ENCODE assay signal across 32 cellular contexts in genomic region chr18:77001979-77002378, GRCh38.
DNase-seq lines count a peak whose midpoint lies in the region; ATAC-seq, FAIRE-seq and TF ChIP-seq lines count a peak whose summit lies in the region.
"Had no signal": no experiment of that assay in that cellular context is flagged by ENCODE, and none has a peak within 500 bp of the region (broad histone marks: within the 10 kb centered on the region; RNA-seq: fewer than 3 reads in every experiment).

No MANE protein-coding gene starts in this region.

- peak; percentile 59 for DNase-seq in NCI-H2107 treated with DMSO at 0.1 percent for 48 hours (lab: John Stamatoyannopoulos, UW; ENCODE audit: unreplicated experiment)
- no peak for DNase-seq in NCI-H2107 (lab: John Stamatoyannopoulos, UW)
- DNase-seq in COLO668 (lab: John Stamatoyannopoulos, UW; ENCODE audit: unreplicated experiment): peak; percentile 79
- DNase-seq in HepG2 (ENCODE audit: low spot score): no peak
- no peak for DNase-seq in NCI-H1930 (lab: John Stamatoyannopoulos, UW)
- DNase-seq in stimulated activated naive CD4-positive, alpha-beta T cell (lab: John Stamatoyannopoulos, UW): no peak
- no peak for DNase-seq in CD4-positive, alpha-beta T cell
- DNase-seq: 8988T; activated CD8-positive, alpha-beta T cell treated with anti-CD3 and anti-CD28 coated beads for 36 hours; activated gamma-delta T cell; activated naive CD8-positive, alpha-beta T cell treated with anti-CD3 and anti-CD28 coated beads, Interleukin-2, amount 10 ng/mL, durations not matched to agents 7 days and 5 days; activated T-cell treated with anti-CD3 and anti-CD28 coated beads for 4 hours; endodermal cell; foreskin fibroblast; heart right ventricle; mammary epithelial cell; NCI-H1092; NCI-H2029 treated with DMSO at 0.1 percent for 48 hours; NCI-H446 treated with DMSO at 0.1 percent for 48 hours; stimulated activated CD4-positive, alpha-beta T cell treated with anti-CD3 and anti-CD28 coated beads, Interleukin-2, amount 100 ng/mL, for 48 hours; T-cell; testis; uterus had no signal

- TF ChIP-seq POLR2A in HepG2 (IDR thresholded peaks at IDR 0.05; ENCODE audit: insufficient read depth in 1 of 2, low read depth in 2 of 2, low read length in 2 of 2): no peak

- H3K4me3 ChIP-seq in OCI-LY1 (ENCODE audit: low read depth, low read length, poor library complexity, severe bottlenecking) (no peak overlapping the region), HepG2 (replicated peaks in 1 of 3; ENCODE audit: insufficient read depth in 1 of 3, low read depth in 2 of 3, low read length in 3 of 3) (no peak overlapping the region)
- H3K4me3 ChIP-seq: ascending aorta, coronary artery, GM23338, heart right ventricle, neural progenitor cell, right lobe of liver, testis, uterus had no signal

- no peaks in the 10 kb centered on the region for H3K36me3 ChIP-seq in OCI-LY1 (ENCODE audit: insufficient read depth, low read length)
- H3K36me3 ChIP-seq in HepG2 (replicated peaks in 1 of 2; ENCODE audit: control insufficient read depth in 1 of 2, insufficient read depth in 2 of 2, low read length in 2 of 2): no peaks in the 10 kb centered on the region
- H3K36me3 ChIP-seq: ascending aorta, heart right ventricle, neural progenitor cell, right lobe of liver, uterus had no signal

- no peaks in the 10 kb centered on the region for H3K36me3 Mint-ChIP-seq in CD4-positive, alpha-beta T cell (ENCODE audit: low read depth)
- H3K36me3 Mint-ChIP-seq: neural progenitor cell had no signal

- H3K9me2 ChIP-seq in OCI-LY1 (ENCODE audit: low read depth, low read length): no peaks in the 10 kb centered on the region

- TF ChIP-seq EP300 in HepG2 (IDR thresholded peaks at IDR 0.05; ENCODE audit: low read depth in 2 of 2, low read length in 2 of 2) (no peak), HepG2 (CRISPR knock-in tag; IDR thresholded peaks at IDR 0.05; ENCODE audit: borderline replicate concordance) (no peak)

- no peak for TF ChIP-seq RAD21 in HepG2 (CRISPR knock-in tag; IDR thresholded peaks at IDR 0.05)

- intact Hi-C loops in HepG2 (cut with micrococcal nuclease; ENCODE audit: unreplicated experiment): loop anchor here (5.0 kb wide), 2 partner anchors 130 to 650 kb away; partner anchors contain the start of gene MBP
- intact Hi-C loops in CD4-positive, alpha-beta T cell (cut with DNase I, micrococcal nuclease): loop anchor here (5.0 kb wide), 4 partner anchors 120 to 650 kb away; partner anchors contain the start of gene MBP (in 1 of the 2)

- H3K27ac Mint-ChIP-seq in CD4-positive, alpha-beta T cell: no peak overlapping the region
- H3K27ac Mint-ChIP-seq: activated CD8-positive, alpha-beta T cell treated with anti-CD3 and anti-CD28 coated beads for 36 hours; activated naive CD8-positive, alpha-beta T cell treated with anti-CD3 and anti-CD28 coated beads, Interleukin-2, amount 10 ng/mL, durations not matched to agents 7 days and 5 days; endodermal cell; GM23338; neural progenitor cell; stimulated activated effector memory CD8-positive, alpha-beta T cell treated with anti-CD3 and anti-CD28 coated beads, Interleukin-12 subunit alpha, Interleukin-12 subunit beta, amount 100 ng/mL, for 72 hours had no signal

- no TSS peak for BruUV-seq in HepG2 (replicated peaks; lab: Mats Ljungman, UMichigan)

- POLR2A ChIA-PET in HepG2 (lab: Yijun Ruan, JAX): no interaction called here
- POLR2A ChIA-PET in CD4-positive, alpha-beta T cell (lab: Charles Lee): no interaction called here

- in situ Hi-C loops in HepG2 (cut with HindIII; ENCODE audit: extremely low pct_ligation_motif_present, low pct_unique_long_range_greater_than_20kb): loop anchor here (5.0 kb wide), 1 partner anchor 50 kb away; no protein-coding TSS in a partner anchor

- no peak overlapping the region for H2AFZ ChIP-seq in OCI-LY1 (ENCODE audit: low read length)
- no peak overlapping the region for H2AFZ ChIP-seq in HepG2 (ENCODE audit: low read length)
- H2AFZ ChIP-seq: GM23338, neural progenitor cell had no signal

- peaks cover 31% of the 10 kb centered on the region for H3K4me1 Mint-ChIP-seq in CD4-positive, alpha-beta T cell (ENCODE audit: low read depth)

- H3K79me2 ChIP-seq in OCI-LY1 (ENCODE audit: insufficient read depth, low read length) (no peaks in the 10 kb centered on the region), HepG2 (ENCODE audit: insufficient read depth, low read length) (no peaks in the 10 kb centered on the region)

- WGBS in HepG2 (ENCODE audit: low lambda C conversion rate): 73% methylated on average over 7 of the region's 7 CpGs

- H3K9me3 Mint-ChIP-seq in CD4-positive, alpha-beta T cell: no peaks in the 10 kb centered on the region
- H3K9me3 Mint-ChIP-seq: activated CD8-positive, alpha-beta T cell treated with anti-CD3 and anti-CD28 coated beads for 36 hours; activated naive CD8-positive, alpha-beta T cell treated with anti-CD3 and anti-CD28 coated beads, Interleukin-2, amount 10 ng/mL, durations not matched to agents 7 days and 5 days; endodermal cell; GM23338; stimulated activated effector memory CD8-positive, alpha-beta T cell treated with anti-CD3 and anti-CD28 coated beads, Interleukin-12 subunit alpha, Interleukin-12 subunit beta, amount 100 ng/mL, for 72 hours; T-cell had no signal

- TF ChIP-seq CTCF in OCI-LY1 (IDR thresholded peaks at IDR 0.05; ENCODE audit: low read length) (no peak), HepG2 (CRISPR knock-in tag; IDR thresholded peaks at IDR 0.05) (no peak)
- no peak for TF ChIP-seq CTCF in CD4-positive, alpha-beta T cell (IDR thresholded peaks at IDR 0.05)

- no peaks in the 10 kb centered on the region for H3K9me3 ChIP-seq in OCI-LY1 (ENCODE audit: low read length)
- no peaks in the 10 kb centered on the region for H3K9me3 ChIP-seq in HepG2 (ENCODE audit: low read length)
- H3K9me3 ChIP-seq in CD4-positive, alpha-beta T cell (ENCODE audit: control insufficient read depth, low read length): no peaks in the 10 kb centered on the region
- H3K9me3 ChIP-seq: ascending aorta, heart right ventricle, right lobe of liver, testis, uterus had no signal

- H3K27me3 Mint-ChIP-seq in CD4-positive, alpha-beta T cell: no peaks in the 10 kb centered on the region
- H3K27me3 Mint-ChIP-seq: activated CD8-positive, alpha-beta T cell treated with anti-CD3 and anti-CD28 coated beads for 36 hours; activated naive CD8-positive, alpha-beta T cell treated with anti-CD3 and anti-CD28 coated beads, Interleukin-2, amount 10 ng/mL, durations not matched to agents 7 days and 5 days; T-cell had no signal

- peak overlapping the region; percentile 21; the same call in 1 of the 2 replicates for H3K4me2 ChIP-seq in OCI-LY1 (ENCODE audit: low read length)
- H3K4me2 ChIP-seq in HepG2 (ENCODE audit: low read depth, low read length): no peak overlapping the region
- H3K4me2 ChIP-seq: GM23338, neural progenitor cell had no signal

- H3K27me3 ChIP-seq in OCI-LY1 (ENCODE audit: insufficient read depth, low read length) (no peaks in the 10 kb centered on the region), HepG2 (ENCODE audit: control insufficient read depth in 1 of 2, insufficient read depth in 2 of 2, low read length in 2 of 2) (no peaks in the 10 kb centered on the region; a peak in 1 of 5 replicates)
- no peaks in the 10 kb centered on the region for H3K27me3 ChIP-seq in CD4-positive, alpha-beta T cell (ENCODE audit: control insufficient read depth, insufficient read depth, low read length)
- H3K27me3 ChIP-seq: ascending aorta, heart right ventricle, neural progenitor cell, right lobe of liver, testis, uterus had no signal

- FAIRE-seq in HepG2 (lab: Jason Lieb, UNC): no peak
- FAIRE-seq: TTC549 had no signal

- no peak overlapping the region for H3K4me3 Mint-ChIP-seq in CD4-positive, alpha-beta T cell
- H3K4me3 Mint-ChIP-seq: activated CD8-positive, alpha-beta T cell treated with anti-CD3 and anti-CD28 coated beads for 36 hours; activated naive CD8-positive, alpha-beta T cell treated with anti-CD3 and anti-CD28 coated beads, Interleukin-2, amount 10 ng/mL, durations not matched to agents 7 days and 5 days; endodermal cell; GM23338; neural progenitor cell; stimulated activated effector memory CD8-positive, alpha-beta T cell treated with anti-CD3 and anti-CD28 coated beads, Interleukin-12 subunit alpha, Interleukin-12 subunit beta, amount 100 ng/mL, for 72 hours; T-cell had no signal

- H3K27ac ChIP-seq in OCI-LY1 (ENCODE audit: low read depth, low read length, poor library complexity, severe bottlenecking) (peak overlapping the region; percentile 81), HepG2 (ENCODE audit: extremely low read length, insufficient read depth, low read length) (no peak overlapping the region)
- no peak overlapping the region for H3K27ac ChIP-seq in CD4-positive, alpha-beta T cell (ENCODE audit: low read depth, low read length)
- H3K27ac ChIP-seq: ascending aorta, coronary artery, heart right ventricle, neural progenitor cell, right lobe of liver, testis had no signal

- H3K9ac ChIP-seq in OCI-LY1 (ENCODE audit: low read length) (no peak overlapping the region), HepG2 (ENCODE audit: insufficient read depth, low read depth, low read length) (no peak overlapping the region)
- H3K9ac ChIP-seq: neural progenitor cell had no signal

- ATAC-seq in HepG2: no peak
- ATAC-seq in CD4-positive, alpha-beta T cell (ENCODE audit: poor library complexity): no peak
- ATAC-seq: activated CD8-positive, alpha-beta T cell treated with anti-CD3 and anti-CD28 coated beads for 36 hours; esophagus mucosa; GM23338; heart right ventricle; right lobe of liver; stimulated activated effector memory CD8-positive, alpha-beta T cell treated with anti-CD3 and anti-CD28 coated beads, Interleukin-12 subunit alpha, Interleukin-12 subunit beta, amount 100 ng/mL, for 72 hours; T-cell had no signal

- no peaks in the 10 kb centered on the region for H4K20me1 ChIP-seq in OCI-LY1 (ENCODE audit: insufficient read depth, low read length)
- no peaks in the 10 kb centered on the region for H4K20me1 ChIP-seq in HepG2 (ENCODE audit: insufficient read depth, low read length)

- CTCF ChIA-PET in HepG2 (lab: Yijun Ruan, JAX; ENCODE audit: low intra/inter-chr PET ratio, low total read pairs): no interaction called here
- CTCF ChIA-PET in CD4-positive, alpha-beta T cell (lab: Charles Lee): no interaction called here

- peaks cover 67% of the 10 kb centered on the region for H3K4me1 ChIP-seq in OCI-LY1 (ENCODE audit: insufficient read depth, low read length, severe bottlenecking)
- H3K4me1 ChIP-seq in HepG2 (ENCODE audit: insufficient read depth, low read length): peaks cover 12% of the 10 kb centered on the region
- H3K4me1 ChIP-seq: ascending aorta, right lobe of liver, uterus had no signal

- no peaks in the 10 kb centered on the region for H3F3A ChIP-seq in OCI-LY1 (ENCODE audit: insufficient read depth, low read length)

TF ChIP-seq in HepG2, 621 proteins besides CTCF, POLR2A, EP300 and RAD21 (continues in another document):
- TF ChIP-seq ZNF33B (CRISPR knock-in tag; IDR thresholded peaks at IDR 0.05): no peak
- no peak for TF ChIP-seq ZNF737 (CRISPR knock-in tag; IDR thresholded peaks at IDR 0.05; ENCODE audit: borderline replicate concordance)
- no peak for TF ChIP-seq ZNF44 (CRISPR knock-in tag; IDR thresholded peaks at IDR 0.05)
- no peak for TF ChIP-seq CREM (IDR thresholded peaks at IDR 0.05)
- no peak for TF ChIP-seq CREM (CRISPR knock-in tag; IDR thresholded peaks at IDR 0.05)
- TF ChIP-seq MZF1 (CRISPR knock-in tag; IDR thresholded peaks at IDR 0.05; ENCODE audit: borderline replicate concordance): no peak

Comparison
In these comparisons a context has a peak if more than half of its experiments do, and no peak if none do; other contexts are left out.
1. DNase-seq: peak in NCI-H2107 treated with DMSO at 0.1 percent for 48 hours (single experiment) and COLO668 (single experiment); none in NCI-H2107 (single experiment), HepG2 (single experiment), NCI-H1930 (0 of 2), stimulated activated naive CD4-positive, alpha-beta T cell (0 of 6) and CD4-positive, alpha-beta T cell (0 of 10).